ENCODE assay signal across 22 cellular contexts in genomic region chr9:80076105-80076504, GRCh38.
DNase-seq lines count a peak whose midpoint lies in the region; ATAC-seq and TF ChIP-seq lines count a peak whose summit lies in the region.
"Had no signal": no experiment of that assay in that cellular context is flagged by ENCODE, and none has a peak within 500 bp of the region (broad histone marks: within the 10 kb centered on the region; RNA-seq: fewer than 3 reads in every experiment).

No MANE protein-coding gene starts in this region.

- H3K4me1 Mint-ChIP-seq in stimulated activated memory B cell treated with anti-CD40 and anti-IgM and Interleukin-4, amounts not matched to agents 10 μg/mL and 1 μg/mL and 100 μg/mL, for 72 hours: peaks cover 21% of the 10 kb centered on the region
- H3K4me1 Mint-ChIP-seq: CD14-positive monocyte, GM23338 had no signal

- no peaks in the 10 kb centered on the region for H3K9me3 Mint-ChIP-seq in stimulated activated memory B cell treated with anti-CD40 and anti-IgM and Interleukin-4, amounts not matched to agents 10 μg/mL and 1 μg/mL and 100 μg/mL, for 72 hours
- H3K9me3 Mint-ChIP-seq: GM23338 had no signal

- intact Hi-C loops in right lobe of liver (cut with DNase I): no loop called here

- TF ChIP-seq CTCF in RWPE1 (conservative IDR thresholded peaks at IDR 0.05; ENCODE audit: low read depth): no peak
- TF ChIP-seq CTCF in right lobe of liver (IDR thresholded peaks at IDR 0.05): no peak

- no peaks in the 10 kb centered on the region for H3K9me3 ChIP-seq in right lobe of liver
- H3K9me3 ChIP-seq: HAP-1, Peyer's patch, SJSA1 had no signal

- no peaks in the 10 kb centered on the region for H3K36me3 ChIP-seq in right lobe of liver
- H3K36me3 ChIP-seq: HAP-1, Peyer's patch, SJSA1 had no signal

- WGBS in right lobe of liver (ENCODE audit: insufficient coverage, low coverage, low lambda C conversion rate, missing lambda C conversion rate): 27% methylated on average over 4 of the region's 4 CpGs

- no peaks in the 10 kb centered on the region for H3K27me3 Mint-ChIP-seq in stimulated activated memory B cell treated with anti-CD40 and anti-IgM and Interleukin-4, amounts not matched to agents 10 μg/mL and 1 μg/mL and 100 μg/mL, for 72 hours

- TF ChIP-seq POLR2A in right lobe of liver (IDR thresholded peaks at IDR 0.05): no peak

- CTCF ChIA-PET in RWPE1 (lab: Yijun Ruan, JAX): interaction anchor here (0.6 kb wide), 1 partner anchor 598 kb away, joined by 3 read pairs; no protein-coding TSS in a partner anchor

- H3K27me3 ChIP-seq in right lobe of liver: no peaks in the 10 kb centered on the region
- H3K27me3 ChIP-seq: Peyer's patch, SJSA1 had no signal

- no peaks in the 10 kb centered on the region for H3K4me1 ChIP-seq in right lobe of liver
- H3K4me1 ChIP-seq: HAP-1, Peyer's patch, SJSA1 had no signal

- ATAC-seq in stimulated activated memory B cell treated with anti-CD40 and anti-IgM and Interleukin-4, amounts not matched to agents 10 μg/mL and 1 μg/mL and 100 μg/mL, for 72 hours: no peak
- ATAC-seq in GM21717 (IDR thresholded peaks at IDR 0.05; ENCODE audit: unreplicated experiment) (no peak), right lobe of liver (no peak)
- ATAC-seq: GM12878, GM23338 had no signal

- H3K4me3 Mint-ChIP-seq in stimulated activated memory B cell treated with anti-CD40 and anti-IgM and Interleukin-4, amounts not matched to agents 10 μg/mL and 1 μg/mL and 100 μg/mL, for 72 hours: no peak overlapping the region
- H3K4me3 Mint-ChIP-seq: CD14-positive monocyte, GM23338 had no signal

- no peaks in the 10 kb centered on the region for H3K36me3 Mint-ChIP-seq in stimulated activated memory B cell treated with anti-CD40 and anti-IgM and Interleukin-4, amounts not matched to agents 10 μg/mL and 1 μg/mL and 100 μg/mL, for 72 hours
- H3K36me3 Mint-ChIP-seq: CD14-positive monocyte had no signal

- POLR2A ChIA-PET in RWPE1 (lab: Yijun Ruan, JAX; ENCODE audit: low non-redundant PET): no interaction called here

- H3K4me3 ChIP-seq in right lobe of liver: no peak overlapping the region
- H3K4me3 ChIP-seq: GM12878, GM23338, HAP-1, Peyer's patch, SJSA1 had no signal

- no peak overlapping the region for H3K27ac ChIP-seq in RWPE1
- H3K27ac ChIP-seq in right lobe of liver: no peak overlapping the region
- H3K27ac ChIP-seq: HL-60, Peyer's patch, SJSA1 had no signal

- H3K27ac Mint-ChIP-seq in stimulated activated memory B cell treated with anti-CD40 and anti-IgM and Interleukin-4, amounts not matched to agents 10 μg/mL and 1 μg/mL and 100 μg/mL, for 72 hours: peak overlapping the region; percentile 62
- H3K27ac Mint-ChIP-seq: GM23338 had no signal

- DNase-seq in EL (peak; percentile 46), RWPE1 (ENCODE audit: low spot score) (peak; percentile 14), iris pigment epithelial cell (ENCODE audit: low read depth) (peak; percentile 11), right lobe of liver (no peak)
- no peak for DNase-seq in stimulated activated CD4-positive, alpha-beta T cell treated with anti-CD3 and anti-CD28 coated beads, Interleukin-2, amount 100 ng/mL, for 24 hours
- DNase-seq: DMS53, KBM-7, NCI-H1105, NCI-H146, NCI-H2029 treated with DMSO at 0.1 percent for 48 hours, NCI-H226, NCI-H510A treated with DMSO at 0.1 percent for 48 hours, NCI-H82, Peyer's patch had no signal

Comparison
In these comparisons a context has a peak if more than half of its experiments do, and no peak if none do; other contexts are left out.
1. DNase-seq: peak in EL (single experiment), RWPE1 (single experiment) and iris pigment epithelial cell (single experiment); none in stimulated activated CD4-positive, alpha-beta T cell treated with anti-CD3 and anti-CD28 coated beads, Interleukin-2, amount 100 ng/mL, for 24 hours (0 of 2) and right lobe of liver (0 of 3).